Comparison of ENCODE assay signal across 22 cellular contexts in genomic region chr10:122040786-122041185, GRCh38. TPM values are rescaled to one million over a fixed set of nuclear protein-coding genes. Genes with fewer than 3 reads are reported as not detected.
"Had no signal": no experiment of that assay in that cellular context is flagged by ENCODE, and none has a peak within 500 bp of the region (broad histone marks: within the 10 kb centered on the region; RNA-seq: fewer than 3 reads in every experiment).

No MANE protein-coding gene starts in this region.

- H3K4me1 ChIP-seq: colonic mucosa, foreskin keratinocyte, upper lobe of right lung had no signal

- ATAC-seq: foreskin keratinocyte; left colon; naive thymus-derived CD4-positive, alpha-beta T cell; stimulated activated naive B cell treated with anti-CD40 and anti-IgM and Interleukin-4, amounts not matched to agents 10 μg/mL and 1 μg/mL and 100 μg/mL, for 72 hours; upper lobe of right lung had no signal

- H3K36me3 ChIP-seq: colonic mucosa, esophagus muscularis mucosa, ovary, suprapubic skin, transverse colon, upper lobe of right lung, uterus had no signal

- H3K4me3 ChIP-seq: colonic mucosa, esophagus muscularis mucosa, lung, ovary, suprapubic skin, transverse colon, upper lobe of right lung, uterus had no signal

- DNase-seq: colonic mucosa; effector CD8-positive, alpha-beta T cell; endodermal cell; foreskin keratinocyte; glutamatergic neuron; hypothalamus; immature natural killer cell; kidney glomerular epithelial cell; left colon; midbrain; naive thymus-derived CD4-positive, alpha-beta T cell; occipital lobe; ovary; posterior cingulate gyrus; stimulated activated CD4-positive, alpha-beta T cell treated with anti-CD3 and anti-CD28 coated beads, Interleukin-4, amount 100 ng/mL, for 4 hours; stimulated activated naive B cell treated with anti-CD40 and anti-IgM and Interleukin-4, amounts not matched to agents 10 μg/mL and 1 μg/mL and 100 μg/mL, for 72 hours; transverse colon; upper lobe of right lung; uterus had no signal

- H3K27me3 ChIP-seq: colonic mucosa, esophagus muscularis mucosa, ovary, suprapubic skin, transverse colon, upper lobe of right lung, uterus had no signal

- H3K9me3 ChIP-seq: colonic mucosa, esophagus muscularis mucosa, ovary, suprapubic skin, transverse colon, upper lobe of right lung, uterus had no signal

- H3K27ac ChIP-seq: colonic mucosa, foreskin keratinocyte, ovary, suprapubic skin, upper lobe of right lung, uterus had no signal

RNA-seq across cellular contexts. Expression of gene TACC2, which starts 51.8 kb away (rescaled TPM):
- polyA plus RNA-seq: immature natural killer cell; naive thymus-derived CD4-positive, alpha-beta T cell had no signal
